Comparison of ENCODE assay signal across 1 cellular context in the genomic region with DNA sequence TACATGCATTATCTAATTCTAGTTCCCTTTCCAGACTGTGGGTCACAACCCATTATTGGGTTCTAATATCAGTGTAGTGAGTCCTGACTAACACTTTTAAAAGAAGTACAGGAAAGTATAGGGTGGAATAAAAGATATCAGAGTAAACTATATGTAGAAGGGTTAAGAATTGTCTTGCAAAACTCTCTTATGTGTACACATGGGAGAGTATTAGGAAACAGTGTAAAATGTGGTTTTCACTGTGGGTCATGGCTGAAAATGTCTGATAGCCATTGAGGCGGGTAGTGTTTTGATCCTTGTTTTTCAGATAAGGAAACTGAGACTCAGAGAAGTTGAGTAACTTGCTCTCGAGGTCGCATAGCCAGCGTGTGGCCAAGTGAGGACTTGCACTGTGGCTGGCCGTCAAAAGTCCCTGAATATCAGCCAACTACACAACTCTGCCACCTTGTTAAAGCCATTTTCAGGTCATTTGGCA.
TF ChIP-seq lines count a peak whose summit lies in the region.

No MANE protein-coding gene starts in this region.

TF ChIP-seq in K562, 482 proteins besides CTCF, POLR2A, EP300 and RAD21 (continued from another document):
- TF ChIP-seq, protein P1, sequence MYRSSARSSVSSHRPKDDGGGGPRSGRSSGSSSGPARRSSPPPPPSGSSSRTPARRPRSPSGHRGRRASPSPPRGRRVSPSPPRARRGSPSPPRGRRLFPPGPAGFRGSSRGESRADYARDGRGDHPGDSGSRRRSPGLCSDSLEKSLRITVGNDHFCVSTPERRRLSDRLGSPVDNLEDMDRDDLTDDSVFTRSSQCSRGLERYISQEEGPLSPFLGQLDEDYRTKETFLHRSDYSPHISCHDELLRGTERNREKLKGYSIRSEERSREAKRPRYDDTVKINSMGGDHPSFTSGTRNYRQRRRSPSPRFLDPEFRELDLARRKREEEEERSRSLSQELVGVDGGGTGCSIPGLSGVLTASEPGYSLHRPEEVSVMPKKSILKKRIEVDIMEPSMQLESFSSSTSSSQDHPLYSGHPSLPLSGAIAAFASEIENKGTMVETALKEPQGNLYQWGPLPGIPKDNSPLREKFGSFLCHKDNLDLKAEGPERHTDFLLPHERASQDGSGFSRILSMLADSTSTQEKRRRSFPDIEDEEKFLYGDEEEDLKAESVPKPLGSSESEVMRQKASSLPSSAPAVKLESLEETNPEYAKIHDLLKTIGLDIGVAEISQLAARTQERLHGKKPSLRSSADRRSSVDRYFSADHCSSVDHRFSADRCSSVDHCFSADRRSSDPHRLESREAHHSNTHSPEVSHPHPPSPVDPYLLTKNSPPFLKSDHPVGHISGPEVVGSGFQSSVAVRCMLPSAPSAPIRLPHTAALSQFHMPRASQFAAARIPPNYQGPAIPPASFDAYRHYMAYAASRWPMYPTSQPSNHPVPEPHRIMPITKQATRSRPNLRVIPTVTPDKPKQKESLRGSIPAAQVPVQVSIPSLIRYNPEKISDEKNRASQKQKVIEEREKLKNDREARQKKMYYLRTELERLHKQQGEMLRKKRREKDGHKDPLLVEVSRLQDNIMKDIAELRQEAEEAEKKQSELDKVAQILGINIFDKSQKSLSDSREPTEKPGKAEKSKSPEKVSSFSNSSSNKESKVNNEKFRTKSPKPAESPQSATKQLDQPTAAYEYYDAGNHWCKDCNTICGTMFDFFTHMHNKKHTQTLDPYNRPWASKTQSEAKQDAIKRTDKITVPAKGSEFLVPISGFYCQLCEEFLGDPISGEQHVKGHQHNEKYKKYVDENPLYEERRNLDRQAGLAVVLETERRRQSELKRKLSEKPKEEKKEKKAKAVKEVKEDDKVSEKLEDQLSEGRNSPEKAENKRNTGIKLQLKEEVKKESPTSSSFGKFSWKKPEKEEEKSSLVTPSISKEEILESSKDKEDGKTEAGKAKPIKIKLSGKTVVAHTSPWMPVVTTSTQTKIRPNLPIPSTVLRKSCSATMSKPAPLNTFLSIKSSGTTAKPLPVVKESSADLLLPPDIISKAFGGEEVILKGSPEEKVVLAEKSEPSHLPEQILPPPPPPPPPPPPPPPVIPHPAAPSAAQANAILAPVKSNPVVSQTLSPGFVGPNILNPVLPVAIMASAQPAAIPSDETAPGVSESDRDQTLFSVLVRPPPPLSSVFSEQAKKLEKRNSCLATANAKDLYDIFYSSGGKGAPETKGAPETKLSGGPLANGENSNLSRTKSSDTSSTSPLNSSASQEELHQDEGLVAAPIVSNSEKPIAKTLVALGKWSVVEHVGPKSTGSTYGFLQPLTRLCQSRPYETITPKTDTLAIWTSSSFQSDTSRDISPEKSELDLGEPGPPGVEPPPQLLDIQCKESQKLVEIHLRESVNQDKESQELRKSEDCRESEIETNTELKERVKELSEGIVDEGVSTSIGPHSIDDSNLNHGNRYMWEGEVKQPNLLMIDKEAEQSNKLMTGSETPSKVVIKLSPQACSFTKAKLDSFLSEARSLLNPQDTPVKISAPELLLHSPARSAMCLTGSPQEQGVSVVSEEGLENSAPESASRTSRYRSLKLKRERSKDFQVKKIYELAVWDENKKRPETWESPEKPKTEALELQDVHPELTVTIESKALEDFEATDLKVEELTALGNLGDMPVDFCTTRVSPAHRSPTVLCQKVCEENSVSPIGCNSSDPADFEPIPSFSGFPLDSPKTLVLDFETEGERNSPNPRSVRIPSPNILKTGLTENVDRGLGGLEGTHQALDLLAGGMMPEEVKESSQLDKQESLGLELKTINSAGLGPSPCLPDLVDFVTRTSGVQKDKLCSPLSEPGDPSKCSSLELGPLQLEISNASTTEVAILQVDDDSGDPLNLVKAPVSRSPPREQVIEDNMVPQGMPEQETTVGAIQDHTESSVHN (IDR thresholded peaks at IDR 0.05; ENCODE audit: borderline replicate concordance in 1 of 2, low read depth in 1 of 2): no peak
- TF ChIP-seq, protein P2, sequence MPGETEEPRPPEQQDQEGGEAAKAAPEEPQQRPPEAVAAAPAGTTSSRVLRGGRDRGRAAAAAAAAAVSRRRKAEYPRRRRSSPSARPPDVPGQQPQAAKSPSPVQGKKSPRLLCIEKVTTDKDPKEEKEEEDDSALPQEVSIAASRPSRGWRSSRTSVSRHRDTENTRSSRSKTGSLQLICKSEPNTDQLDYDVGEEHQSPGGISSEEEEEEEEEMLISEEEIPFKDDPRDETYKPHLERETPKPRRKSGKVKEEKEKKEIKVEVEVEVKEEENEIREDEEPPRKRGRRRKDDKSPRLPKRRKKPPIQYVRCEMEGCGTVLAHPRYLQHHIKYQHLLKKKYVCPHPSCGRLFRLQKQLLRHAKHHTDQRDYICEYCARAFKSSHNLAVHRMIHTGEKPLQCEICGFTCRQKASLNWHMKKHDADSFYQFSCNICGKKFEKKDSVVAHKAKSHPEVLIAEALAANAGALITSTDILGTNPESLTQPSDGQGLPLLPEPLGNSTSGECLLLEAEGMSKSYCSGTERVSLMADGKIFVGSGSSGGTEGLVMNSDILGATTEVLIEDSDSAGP (CRISPR knock-in tag; IDR thresholded peaks at IDR 0.05): no peak
- TF ChIP-seq SNRNP70 (optimal IDR thresholded peaks at IDR 0.05; ENCODE audit: low read depth, low read length): no peak
- TF ChIP-seq NRF1 (conservative IDR thresholded peaks at IDR 0.05 in 1 of 2, IDR thresholded peaks at IDR 0.05 in 1 of 2): no peak
- TF ChIP-seq, protein P3, sequence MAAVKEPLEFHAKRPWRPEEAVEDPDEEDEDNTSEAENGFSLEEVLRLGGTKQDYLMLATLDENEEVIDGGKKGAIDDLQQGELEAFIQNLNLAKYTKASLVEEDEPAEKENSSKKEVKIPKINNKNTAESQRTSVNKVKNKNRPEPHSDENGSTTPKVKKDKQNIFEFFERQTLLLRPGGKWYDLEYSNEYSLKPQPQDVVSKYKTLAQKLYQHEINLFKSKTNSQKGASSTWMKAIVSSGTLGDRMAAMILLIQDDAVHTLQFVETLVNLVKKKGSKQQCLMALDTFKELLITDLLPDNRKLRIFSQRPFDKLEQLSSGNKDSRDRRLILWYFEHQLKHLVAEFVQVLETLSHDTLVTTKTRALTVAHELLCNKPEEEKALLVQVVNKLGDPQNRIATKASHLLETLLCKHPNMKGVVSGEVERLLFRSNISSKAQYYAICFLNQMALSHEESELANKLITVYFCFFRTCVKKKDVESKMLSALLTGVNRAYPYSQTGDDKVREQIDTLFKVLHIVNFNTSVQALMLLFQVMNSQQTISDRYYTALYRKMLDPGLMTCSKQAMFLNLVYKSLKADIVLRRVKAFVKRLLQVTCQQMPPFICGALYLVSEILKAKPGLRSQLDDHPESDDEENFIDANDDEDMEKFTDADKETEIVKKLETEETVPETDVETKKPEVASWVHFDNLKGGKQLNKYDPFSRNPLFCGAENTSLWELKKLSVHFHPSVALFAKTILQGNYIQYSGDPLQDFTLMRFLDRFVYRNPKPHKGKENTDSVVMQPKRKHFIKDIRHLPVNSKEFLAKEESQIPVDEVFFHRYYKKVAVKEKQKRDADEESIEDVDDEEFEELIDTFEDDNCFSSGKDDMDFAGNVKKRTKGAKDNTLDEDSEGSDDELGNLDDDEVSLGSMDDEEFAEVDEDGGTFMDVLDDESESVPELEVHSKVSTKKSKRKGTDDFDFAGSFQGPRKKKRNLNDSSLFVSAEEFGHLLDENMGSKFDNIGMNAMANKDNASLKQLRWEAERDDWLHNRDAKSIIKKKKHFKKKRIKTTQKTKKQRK (IDR thresholded peaks at IDR 0.05; ENCODE audit: borderline replicate concordance, low read depth, low read length): no peak
- TF ChIP-seq, protein P4, sequence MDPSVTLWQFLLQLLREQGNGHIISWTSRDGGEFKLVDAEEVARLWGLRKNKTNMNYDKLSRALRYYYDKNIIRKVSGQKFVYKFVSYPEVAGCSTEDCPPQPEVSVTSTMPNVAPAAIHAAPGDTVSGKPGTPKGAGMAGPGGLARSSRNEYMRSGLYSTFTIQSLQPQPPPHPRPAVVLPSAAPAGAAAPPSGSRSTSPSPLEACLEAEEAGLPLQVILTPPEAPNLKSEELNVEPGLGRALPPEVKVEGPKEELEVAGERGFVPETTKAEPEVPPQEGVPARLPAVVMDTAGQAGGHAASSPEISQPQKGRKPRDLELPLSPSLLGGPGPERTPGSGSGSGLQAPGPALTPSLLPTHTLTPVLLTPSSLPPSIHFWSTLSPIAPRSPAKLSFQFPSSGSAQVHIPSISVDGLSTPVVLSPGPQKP (CRISPR knock-in tag; IDR thresholded peaks at IDR 0.05): no peak
- TF ChIP-seq ZNF124 (CRISPR knock-in tag; IDR thresholded peaks at IDR 0.05): no peak
TF ChIP-seq in K562: peak in this region for 8.
